Comparison of ENCODE assay signal across 24 cellular contexts in genomic region chr12:122304924-122305323, GRCh38.
"Had no signal": no experiment of that assay in that cellular context is flagged by ENCODE, and none has a peak within 500 bp of the region (broad histone marks: within the 10 kb centered on the region; RNA-seq: fewer than 3 reads in every experiment).

No MANE protein-coding gene starts in this region.

- H3K27ac Mint-ChIP-seq: activated B cell treated with CpG ODN at 0.5 μM for 24 hours; activated CD4-positive, alpha-beta T cell treated with anti-CD3 and anti-CD28 coated beads, Interleukin-2, amount 10 ng/mL, durations not matched to agents 24 days and 14 days; activated CD8-positive, alpha-beta T cell treated with anti-CD3 and anti-CD28 coated beads, Interleukin-2, amount 10 ng/mL, durations not matched to agents 7 days and 5 days; activated T-cell treated with anti-CD3 and anti-CD28 coated beads, Interleukin-2, amount 50 U/mL, for 24 hours; activated T-helper 2 cell treated with anti-CD3 and anti-CD28 coated beads, Interferon-gamma antibody, Interleukin-2, Interleukin-4, amounts not matched to agents 10 μg/mL and 5 μg/mL and 100 μg/mL, durations not matched to agents 14 hours and 24 hours and 36 hours; mesothelial cell of epicardium; nephron; stimulated activated effector memory CD8-positive, alpha-beta T cell treated with anti-CD3 and anti-CD28 coated beads, Interleukin-12 subunit alpha, Interleukin-12 subunit beta, amount 100 ng/mL, for 72 hours; type B pancreatic cell had no signal

- H3K27me3 Mint-ChIP-seq: activated B cell treated with CpG ODN at 0.5 μM for 24 hours; activated CD4-positive, alpha-beta T cell treated with anti-CD3 and anti-CD28 coated beads, Interleukin-2, amount 10 ng/mL, durations not matched to agents 24 days and 14 days; activated naive CD8-positive, alpha-beta T cell treated with anti-CD3 and anti-CD28 coated beads, Interleukin-2, amount 10 ng/mL, durations not matched to agents 7 days and 5 days; activated T-cell treated with anti-CD3 and anti-CD28 coated beads, Interleukin-2, amount 50 U/mL, for 24 hours; brain; type B pancreatic cell had no signal

- H3K4me3 Mint-ChIP-seq: activated B cell treated with CpG ODN at 0.5 μM for 24 hours; activated CD4-positive, alpha-beta T cell treated with anti-CD3 and anti-CD28 coated beads, Interleukin-2, amount 10 ng/mL, durations not matched to agents 24 days and 14 days; activated CD8-positive, alpha-beta T cell treated with anti-CD3 and anti-CD28 coated beads, Interleukin-2, amount 10 ng/mL, durations not matched to agents 7 days and 5 days; activated naive CD8-positive, alpha-beta T cell treated with anti-CD3 and anti-CD28 coated beads, Interleukin-2, amount 10 ng/mL, durations not matched to agents 7 days and 5 days; activated T-cell treated with anti-CD3 and anti-CD28 coated beads, Interleukin-2, amount 50 U/mL, for 24 hours; brain; mesothelial cell of epicardium; nephron; stimulated activated effector memory CD8-positive, alpha-beta T cell treated with anti-CD3 and anti-CD28 coated beads, Interleukin-12 subunit alpha, Interleukin-12 subunit beta, amount 100 ng/mL, for 72 hours; type B pancreatic cell had no signal

- DNase-seq: activated B cell treated with CpG ODN at 0.5 μM for 24 hours; activated CD4-positive, alpha-beta T cell treated with anti-CD3 and anti-CD28 coated beads, Interleukin-2, amount 10 ng/mL, durations not matched to agents 24 days and 14 days; activated CD8-positive, alpha-beta T cell treated with anti-CD3 and anti-CD28 coated beads, Interleukin-2, amount 10 ng/mL, durations not matched to agents 7 days and 5 days; activated naive CD4-positive, alpha-beta T cell treated with Interleukin-2 at 50 U/mL for 16 hours; activated naive CD8-positive, alpha-beta T cell treated with anti-CD3 and anti-CD28 coated beads, Interleukin-2, amount 10 ng/mL, durations not matched to agents 7 days and 5 days; activated T-cell treated with anti-CD3 and anti-CD28 coated beads, Interleukin-2, amount 50 U/mL, for 24 hours; anterior cingulate cortex; central memory CD4-positive, alpha-beta T cell; erythroblast; foreskin melanocyte; glutamatergic neuron; hippocampal formation; left colon; lower lobe of right lung; posterior cingulate gyrus; sigmoid colon; stimulated activated CD4-positive, alpha-beta T cell treated with anti-CD3 and anti-CD28 coated beads, Interleukin-4, amount 100 ng/mL, for 24 hours; testis had no signal

- ATAC-seq: activated CD8-positive, alpha-beta T cell treated with anti-CD3 and anti-CD28 coated beads, Interleukin-2, amount 10 ng/mL, durations not matched to agents 7 days and 5 days; left colon; lower lobe of right lung; stimulated activated effector memory CD8-positive, alpha-beta T cell treated with anti-CD3 and anti-CD28 coated beads, Interleukin-12 subunit alpha, Interleukin-12 subunit beta, amount 100 ng/mL, for 72 hours had no signal

- H3K27ac ChIP-seq: lower lobe of right lung, sigmoid colon, testis had no signal

- H3K4me1 Mint-ChIP-seq: activated B cell treated with CpG ODN at 0.5 μM for 24 hours; activated CD4-positive, alpha-beta T cell treated with anti-CD3 and anti-CD28 coated beads, Interleukin-2, amount 10 ng/mL, durations not matched to agents 24 days and 14 days; activated naive CD8-positive, alpha-beta T cell treated with anti-CD3 and anti-CD28 coated beads, Interleukin-2, amount 10 ng/mL, durations not matched to agents 7 days and 5 days; mesothelial cell of epicardium; nephron; stimulated activated effector memory CD8-positive, alpha-beta T cell treated with anti-CD3 and anti-CD28 coated beads, Interleukin-12 subunit alpha, Interleukin-12 subunit beta, amount 100 ng/mL, for 72 hours had no signal

- H3K9me3 Mint-ChIP-seq: activated B cell treated with CpG ODN at 0.5 μM for 24 hours; activated CD4-positive, alpha-beta T cell treated with anti-CD3 and anti-CD28 coated beads, Interleukin-2, amount 10 ng/mL, durations not matched to agents 24 days and 14 days; activated naive CD8-positive, alpha-beta T cell treated with anti-CD3 and anti-CD28 coated beads, Interleukin-2, amount 10 ng/mL, durations not matched to agents 7 days and 5 days; activated T-cell treated with anti-CD3 and anti-CD28 coated beads, Interleukin-2, amount 50 U/mL, for 24 hours; activated T-helper 2 cell treated with anti-CD3 and anti-CD28 coated beads, Interferon-gamma antibody, Interleukin-2, Interleukin-4, amounts not matched to agents 10 μg/mL and 5 μg/mL and 100 μg/mL, durations not matched to agents 14 hours and 24 hours and 36 hours; brain; mesothelial cell of epicardium; nephron; stimulated activated effector memory CD8-positive, alpha-beta T cell treated with anti-CD3 and anti-CD28 coated beads, Interleukin-12 subunit alpha, Interleukin-12 subunit beta, amount 100 ng/mL, for 72 hours; type B pancreatic cell had no signal
